Comparison of ENCODE assay signal across 1 cellular context in the genomic region with DNA sequence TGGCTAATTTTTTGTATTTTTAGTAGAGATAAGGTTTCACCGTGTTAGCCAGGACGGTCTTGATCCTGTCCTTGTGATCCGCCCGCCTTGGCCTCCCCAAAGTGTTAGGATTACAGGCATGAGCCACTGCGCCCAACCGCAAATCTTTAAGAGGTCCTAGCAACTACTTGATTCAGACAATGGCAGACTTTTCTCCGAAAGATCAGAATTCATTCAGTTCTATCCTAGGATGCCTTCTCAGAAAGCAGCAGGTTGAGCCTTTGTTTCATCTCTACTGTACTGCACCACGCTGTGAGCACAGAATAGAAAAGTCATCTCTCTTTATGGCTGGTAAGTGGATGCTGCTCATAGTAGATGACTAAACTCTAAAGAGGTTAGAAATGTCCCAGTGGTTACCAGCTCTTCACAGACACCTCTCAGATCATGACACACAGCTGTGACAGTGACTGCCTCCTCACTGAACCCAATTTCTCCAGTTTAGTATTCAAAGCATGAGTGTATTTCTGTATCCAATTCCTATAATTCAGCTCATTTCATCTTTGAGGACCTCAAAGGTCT.
TF ChIP-seq lines count a peak whose summit lies in the region.

No MANE protein-coding gene starts in this region.

TF ChIP-seq in GM12878, 131 proteins besides CTCF, POLR2A, EP300 and RAD21 (continued from another document):
- TF ChIP-seq, protein P1, sequence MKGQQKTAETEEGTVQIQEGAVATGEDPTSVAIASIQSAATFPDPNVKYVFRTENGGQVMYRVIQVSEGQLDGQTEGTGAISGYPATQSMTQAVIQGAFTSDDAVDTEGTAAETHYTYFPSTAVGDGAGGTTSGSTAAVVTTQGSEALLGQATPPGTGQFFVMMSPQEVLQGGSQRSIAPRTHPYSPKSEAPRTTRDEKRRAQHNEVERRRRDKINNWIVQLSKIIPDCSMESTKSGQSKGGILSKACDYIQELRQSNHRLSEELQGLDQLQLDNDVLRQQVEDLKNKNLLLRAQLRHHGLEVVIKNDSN (IDR thresholded peaks at IDR 0.05; ENCODE audit: borderline replicate concordance, extremely low read length, insufficient read depth, low read depth, low read length), result no peak
- TF ChIP-seq SMARCA5 (IDR thresholded peaks at IDR 0.05), result no peak
- TF ChIP-seq NR2C2 (IDR thresholded peaks at IDR 0.05; ENCODE audit: borderline replicate concordance, control insufficient read depth, insufficient read length, low read depth), result no peak
- no peak for TF ChIP-seq ZNF384 (IDR thresholded peaks at IDR 0.05; ENCODE audit: borderline replicate concordance, low read depth, low read length)
- no peak for TF ChIP-seq SMAD5 (IDR thresholded peaks at IDR 0.05; ENCODE audit: low read depth)
- no peak for TF ChIP-seq ZZZ3 (IDR thresholded peaks at IDR 0.05; ENCODE audit: control insufficient read depth, insufficient read length, low read depth)
- TF ChIP-seq BHLHE40 (IDR thresholded peaks at IDR 0.05; ENCODE audit: borderline replicate concordance in 1 of 2, low read depth in 2 of 2, low read length in 1 of 2), result no peak
- no peak for TF ChIP-seq STAT3 (IDR thresholded peaks at IDR 0.05; ENCODE audit: low read depth, low read length)
- no peak for TF ChIP-seq KDM1A (IDR thresholded peaks at IDR 0.05; ENCODE audit: borderline replicate concordance)
- TF ChIP-seq SREBF1 (IDR thresholded peaks at IDR 0.05; ENCODE audit: low read length), result no peak
